ENCODE assay signal across 9 cellular contexts in the genomic region with DNA sequence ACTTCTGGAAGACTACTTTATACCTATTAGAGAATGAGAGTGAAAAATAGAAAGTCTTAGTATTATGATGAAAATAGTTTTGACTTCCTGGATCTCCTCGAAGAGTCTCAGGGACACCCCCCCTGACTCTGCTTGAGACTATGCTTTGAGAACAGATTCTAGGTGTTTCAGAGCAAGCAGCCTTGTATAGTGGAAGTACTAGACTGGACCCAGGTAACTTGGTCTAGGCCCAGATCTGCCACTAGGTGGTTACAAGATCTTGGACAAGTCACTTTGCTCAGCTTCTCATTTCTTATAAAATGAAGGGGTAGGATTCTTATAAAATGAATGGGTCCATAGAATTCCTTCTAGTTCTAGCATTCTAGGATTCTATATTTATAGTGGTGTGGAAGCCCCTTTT. TPM values are rescaled to one million over a fixed set of nuclear protein-coding genes. Genes with fewer than 3 reads are reported as not detected.
DNase-seq lines count a peak whose midpoint lies in the region; ATAC-seq, FAIRE-seq and TF ChIP-seq lines count a peak whose summit lies in the region.
"Had no signal": no experiment of that assay in that cellular context is flagged by ENCODE, and none has a peak within 500 bp of the region (broad histone marks: within the 10 kb centered on the region; RNA-seq: fewer than 3 reads in every experiment).

No MANE protein-coding gene starts in this region.

- H2AFZ ChIP-seq in astrocyte (ENCODE audit: low read depth, low read length) (no peak overlapping the region), hepatocyte (no peak overlapping the region)
- H2AFZ ChIP-seq: parathyroid adenoma had no signal

- FAIRE-seq in astrocyte (lab: Jason Lieb, UNC), result no peak

- peaks cover 3% of the 10 kb centered on the region for H3K36me3 Mint-ChIP-seq in astrocyte (ENCODE audit: low read depth, unreplicated experiment)

- H3K36me3 ChIP-seq in astrocyte (ENCODE audit: insufficient read depth, low read length), result peaks cover 4% of the 10 kb centered on the region
- H3K36me3 ChIP-seq in upper lobe of right lung, result peaks cover 23% of the 10 kb centered on the region
- H3K36me3 ChIP-seq in hepatocyte (replicated peaks; ENCODE audit: insufficient read depth, low read depth), result no peaks in the 10 kb centered on the region
- H3K36me3 ChIP-seq in vagina, result peaks cover 0 to 12% of the 10 kb centered on the region in 2 donors

- H3K4me1 ChIP-seq in astrocyte (ENCODE audit: insufficient read depth, low read length) (no peaks in the 10 kb centered on the region), upper lobe of right lung (peaks cover 4% of the 10 kb centered on the region), hepatocyte (ENCODE audit: insufficient read depth) (peaks cover 24% of the 10 kb centered on the region), vagina (peaks cover 17% of the 10 kb centered on the region)
- H3K4me1 ChIP-seq: parathyroid adenoma had no signal

- H3K27ac ChIP-seq in astrocyte (ENCODE audit: low read depth, low read length) (no peak overlapping the region), upper lobe of right lung (no peak overlapping the region), hepatocyte (no peak overlapping the region), vagina (no peak overlapping the region)
- H3K27ac ChIP-seq: parathyroid adenoma had no signal

- H3K79me2 ChIP-seq in astrocyte (ENCODE audit: insufficient read depth, low read length) (peaks cover 32% of the 10 kb centered on the region), hepatocyte (peaks cover 56% of the 10 kb centered on the region)

- no peaks in the 10 kb centered on the region for H3K9me3 Mint-ChIP-seq in stimulated activated naive CD8-positive, alpha-beta T cell treated with anti-CD3 and anti-CD28 coated beads, Interleukin-15, amount 100 ng/mL, for 72 hours
- H3K9me3 Mint-ChIP-seq in astrocyte (ENCODE audit: unreplicated experiment), result no peaks in the 10 kb centered on the region

- H4K20me1 ChIP-seq in astrocyte (ENCODE audit: insufficient read depth, low read length), result peaks cover 15% of the 10 kb centered on the region
- no peaks in the 10 kb centered on the region for H4K20me1 ChIP-seq in hepatocyte (ENCODE audit: insufficient read depth, poor library complexity, severe bottlenecking)

- no peak overlapping the region for H3K27ac Mint-ChIP-seq in stimulated activated naive CD8-positive, alpha-beta T cell treated with anti-CD3 and anti-CD28 coated beads, Interleukin-15, amount 100 ng/mL, for 72 hours
- no peak overlapping the region for H3K27ac Mint-ChIP-seq in astrocyte (ENCODE audit: unreplicated experiment)

- intact Hi-C loops in upper lobe of right lung (cut with DNase I) (no loop called here), vagina (cut with DNase I) (no loop called here)

- no peaks in the 10 kb centered on the region for H3K9me3 ChIP-seq in astrocyte (ENCODE audit: insufficient read depth, low read depth, low read length)
- H3K9me3 ChIP-seq in upper lobe of right lung, result no peaks in the 10 kb centered on the region
- no peaks in the 10 kb centered on the region for H3K9me3 ChIP-seq in hepatocyte (ENCODE audit: low read depth)
- H3K9me3 ChIP-seq in vagina, result no peaks in the 10 kb centered on the region

- no peak for TF ChIP-seq POLR2A in vagina (IDR thresholded peaks at IDR 0.05)

- peak; percentile 22 for TF ChIP-seq CTCF in astrocyte (IDR thresholded peaks at IDR 0.05; ENCODE audit: insufficient read depth, low read depth, low read length)
- no peak for TF ChIP-seq CTCF in upper lobe of right lung (IDR thresholded peaks at IDR 0.05)
- TF ChIP-seq CTCF in hepatocyte (IDR thresholded peaks at IDR 0.05; ENCODE audit: poor library complexity), result no peak
- TF ChIP-seq CTCF in vagina (IDR thresholded peaks at IDR 0.05), result no peak

- ATAC-seq in stimulated activated naive CD8-positive, alpha-beta T cell treated with anti-CD3 and anti-CD28 coated beads, Interleukin-15, amount 100 ng/mL, for 72 hours, result peak; percentile 89
- ATAC-seq in stimulated activated naive CD8-positive, alpha-beta T cell treated with anti-CD3 and anti-CD28 coated beads, Interleukin-15, Interleukin-2, amounts not matched to agents 100 U/mL and 50 U/mL, for 24 hours, result no peak
- ATAC-seq in HG03108 (IDR thresholded peaks at IDR 0.05; ENCODE audit: unreplicated experiment) (peak; percentile 77), upper lobe of right lung (peak; percentile 41)

- H3K9me2 ChIP-seq in hepatocyte (replicated peaks; ENCODE audit: insufficient read depth), result no peaks in the 10 kb centered on the region

- no peak overlapping the region for H3K4me2 ChIP-seq in astrocyte (ENCODE audit: low read length)
- H3K4me2 ChIP-seq in hepatocyte, result no peak overlapping the region

- WGBS in hepatocyte (ENCODE audit: low lambda C conversion rate, missing lambda C conversion rate), result 100% methylated on average over 1 of the region's 1 CpG

- no peak overlapping the region for H3K9ac ChIP-seq in astrocyte (ENCODE audit: low read length)
- H3K9ac ChIP-seq: parathyroid adenoma had no signal

- DNase-seq in stimulated activated naive CD8-positive, alpha-beta T cell treated with anti-CD3 and anti-CD28 coated beads, Interleukin-15, amount 100 ng/mL, for 72 hours, result peak in 1 of 2 donors; percentile 17
- DNase-seq in stimulated activated naive CD8-positive, alpha-beta T cell treated with anti-CD3 and anti-CD28 coated beads, Interleukin-15, Interleukin-2, amounts not matched to agents 100 U/mL and 50 U/mL, for 24 hours, result no peak
- DNase-seq in astrocyte (ENCODE audit: low read depth) (no peak), upper lobe of right lung (no peak), hepatocyte (ENCODE audit: low spot score) (no peak), vagina (ENCODE audit: extremely low spot score in 2 of 2) (no peak), medulla oblongata (ENCODE audit: extremely low spot score) (no peak)

- no peak overlapping the region for H3K4me3 Mint-ChIP-seq in stimulated activated naive CD8-positive, alpha-beta T cell treated with anti-CD3 and anti-CD28 coated beads, Interleukin-15, amount 100 ng/mL, for 72 hours
- no peak overlapping the region for H3K4me3 Mint-ChIP-seq in astrocyte (ENCODE audit: unreplicated experiment)

- H3K4me1 Mint-ChIP-seq in stimulated activated naive CD8-positive, alpha-beta T cell treated with anti-CD3 and anti-CD28 coated beads, Interleukin-15, amount 100 ng/mL, for 72 hours, result peaks cover 13% of the 10 kb centered on the region
- H3K4me1 Mint-ChIP-seq in astrocyte (ENCODE audit: low read depth, unreplicated experiment), result peaks cover 2% of the 10 kb centered on the region

- no peaks in the 10 kb centered on the region for H3K27me3 Mint-ChIP-seq in stimulated activated naive CD8-positive, alpha-beta T cell treated with anti-CD3 and anti-CD28 coated beads, Interleukin-15, amount 100 ng/mL, for 72 hours
- H3K27me3 Mint-ChIP-seq in astrocyte (ENCODE audit: low read depth, unreplicated experiment), result no peaks in the 10 kb centered on the region

- no peaks in the 10 kb centered on the region for H3K27me3 ChIP-seq in astrocyte (ENCODE audit: insufficient read depth, low read length)
- H3K27me3 ChIP-seq in upper lobe of right lung, result no peaks in the 10 kb centered on the region
- H3K27me3 ChIP-seq in hepatocyte, result no peaks in the 10 kb centered on the region
- H3K27me3 ChIP-seq in vagina, result no peaks in the 10 kb centered on the region

- no peak overlapping the region for H3K4me3 ChIP-seq in astrocyte (ENCODE audit: insufficient read depth, low read depth, low read length)
- H3K4me3 ChIP-seq in upper lobe of right lung, result no peak overlapping the region
- H3K4me3 ChIP-seq in hepatocyte, result no peak overlapping the region
- H3K4me3 ChIP-seq in vagina, result no peak overlapping the region

RNA-seq across cellular contexts. Expression of a gene that starts 9.1 kb away (rescaled TPM):
- total RNA-seq in astrocyte, result 15.1 and 18.3 TPM in 2 replicates
- 41.5 TPM for total RNA-seq in upper lobe of right lung
- total RNA-seq in hepatocyte, result 26.6 and 29.9 TPM in 2 replicates
- polyA plus RNA-seq in hepatocyte, result 14.3 and 25.1 TPM in 2 replicates
- 34.1 TPM for total RNA-seq in vagina
